ENCODE assay signal across 8 cellular contexts in the genomic region with DNA sequence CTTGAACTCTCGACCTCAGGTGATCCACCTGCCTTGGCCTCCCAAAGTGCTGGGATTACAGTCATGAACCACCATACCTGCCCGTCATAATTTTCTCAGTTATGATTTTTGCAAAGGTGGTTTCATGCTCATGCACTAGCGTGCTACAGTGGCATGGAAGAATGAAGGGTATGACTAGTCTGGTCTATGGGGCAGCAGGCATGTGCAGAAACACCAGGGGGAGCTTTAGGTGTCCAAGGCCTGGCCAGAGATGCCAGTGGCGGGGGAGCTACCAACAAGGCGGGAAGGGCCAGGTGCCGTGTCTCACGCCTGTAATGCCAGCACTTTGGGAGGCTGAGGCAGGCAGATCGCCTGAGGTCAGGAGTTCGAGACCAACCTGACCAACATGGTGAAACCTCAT. TPM values are rescaled to one million over a fixed set of nuclear protein-coding genes. Genes with fewer than 3 reads are reported as not detected.
DNase-seq lines count a peak whose midpoint lies in the region; FAIRE-seq and TF ChIP-seq lines count a peak whose summit lies in the region.
"Not testable (repeated sequence)": the region's sequence is repeated elsewhere in the genome, so short reads cannot be mapped to it uniquely, and the experiment has no call there.

No MANE protein-coding gene starts in this region.

- peak; percentile 18 for TF ChIP-seq CTCF in C4-2B (conservative IDR thresholded peaks at IDR 0.05)
- peak; percentile 4 for TF ChIP-seq CTCF in GM12873 (IDR thresholded peaks at IDR 0.05; ENCODE audit: insufficient read depth, low read depth, low read length, missing control alignments)
- peak; percentile 22; the same call in 1 of the 2 replicates for TF ChIP-seq CTCF in OCI-LY1 (IDR thresholded peaks at IDR 0.05; ENCODE audit: low read length)
- peak; percentile 50; the same call in 1 of the 2 replicates for TF ChIP-seq CTCF in WERI-Rb-1 (IDR thresholded peaks at IDR 0.05; ENCODE audit: low read depth, low read length)
- peak; percentile 44 for TF ChIP-seq CTCF in choroid plexus epithelial cell (conservative IDR thresholded peaks at IDR 0.05; ENCODE audit: low read depth, low read length)
- TF ChIP-seq CTCF in keratinocyte (optimal IDR thresholded peaks at IDR 0.05 in 1 of 3, IDR thresholded peaks at IDR 0.05 in 1 of 3, conservative IDR thresholded peaks at IDR 0.05 in 1 of 3; ENCODE audit: extremely low read depth in 1 of 3, insufficient read depth in 2 of 3, low read length in 3 of 3), result peak in 2 of 3 experiments; percentile 15 to 37
- peak; percentile 33 for TF ChIP-seq CTCF in retinal pigment epithelial cell (conservative IDR thresholded peaks at IDR 0.05; ENCODE audit: low read depth, low read length)

- peak; percentile 47 for DNase-seq in WERI-Rb-1
- not testable (repeated sequence) for DNase-seq in choroid plexus epithelial cell (ENCODE audit: low read depth); keratinocyte (ENCODE audit: low read depth, low spot score); retinal pigment epithelial cell (ENCODE audit: low read depth)

- H3K27ac ChIP-seq in C4-2B; OCI-LY1 (ENCODE audit: low read depth, low read length, poor library complexity, severe bottlenecking); WERI-Rb-1; keratinocyte (ENCODE audit: control insufficient read depth, insufficient read depth, low read length): not testable (repeated sequence)

- not testable (repeated sequence) for H3K79me2 ChIP-seq in OCI-LY1 (ENCODE audit: insufficient read depth, low read length); keratinocyte (ENCODE audit: control insufficient read depth, insufficient read depth, low read length)

- H3K4me1 ChIP-seq in OCI-LY1 (ENCODE audit: insufficient read depth, low read length, severe bottlenecking); keratinocyte (ENCODE audit: control insufficient read depth, extremely low read depth, insufficient read depth, low read length): not testable (repeated sequence)

- H2AFZ ChIP-seq in OCI-LY1 (ENCODE audit: low read length); keratinocyte (ENCODE audit: control insufficient read depth, low read length): not testable (repeated sequence)

- not testable (repeated sequence) for H3K36me3 ChIP-seq in OCI-LY1 (ENCODE audit: insufficient read depth, low read length); WERI-Rb-1; keratinocyte (ENCODE audit: control insufficient read depth in 2 of 2, extremely low read depth in 1 of 2, insufficient read depth in 2 of 2, low read length in 2 of 2)

- not testable (repeated sequence) for TF ChIP-seq EP300 in Ishikawa (IDR thresholded peaks at IDR 0.05; ENCODE audit: borderline replicate concordance)

- H4K20me1 ChIP-seq in OCI-LY1 (ENCODE audit: insufficient read depth, low read length); keratinocyte (ENCODE audit: control insufficient read depth, extremely low read depth, insufficient read depth, low read length): not testable (repeated sequence)

- TF ChIP-seq RAD21 in Ishikawa (IDR thresholded peaks at IDR 0.05; ENCODE audit: low read depth), result peak; percentile 12; the same call in 1 of the 2 replicates

- dilution Hi-C loops in keratinocyte (cut with MboI; ENCODE audit: extremely low pct_ligation_motif_present, low sequenced_read_pairs), result not testable (repeated sequence)

- H3K9me1 ChIP-seq in keratinocyte (ENCODE audit: control insufficient read depth, extremely low read depth, insufficient read depth, low read length), result not testable (repeated sequence)

- not testable (repeated sequence) for H3F3A ChIP-seq in OCI-LY1 (ENCODE audit: insufficient read depth, low read length)

- not testable (repeated sequence) for H3K9ac ChIP-seq in OCI-LY1 (ENCODE audit: low read length); keratinocyte (ENCODE audit: control insufficient read depth, extremely low read depth, insufficient read depth, low read length)

- not testable (repeated sequence) for H3K9me3 ChIP-seq in OCI-LY1 (ENCODE audit: low read length); WERI-Rb-1 (ENCODE audit: severe bottlenecking); keratinocyte (ENCODE audit: control insufficient read depth, low read depth, low read length)

- not testable (repeated sequence) for FAIRE-seq in keratinocyte (lab: Jason Lieb, UNC)

- not testable (repeated sequence) for H3K4me3 ChIP-seq in OCI-LY1 (ENCODE audit: low read depth, low read length, poor library complexity, severe bottlenecking); WERI-Rb-1 (ENCODE audit: low read depth, low read length); choroid plexus epithelial cell (ENCODE audit: low read depth, low read length); keratinocyte (ENCODE audit: control insufficient read depth in 2 of 3, extremely low read depth in 1 of 3, insufficient read depth in 2 of 3, low read depth in 1 of 3, low read length in 3 of 3); retinal pigment epithelial cell (ENCODE audit: low read length)

- H3K27me3 ChIP-seq in OCI-LY1 (ENCODE audit: insufficient read depth, low read length); WERI-Rb-1 (ENCODE audit: insufficient read depth, low read depth, severe bottlenecking); keratinocyte (ENCODE audit: control insufficient read depth, extremely low read depth, insufficient read depth, low read length): not testable (repeated sequence)

- not testable (repeated sequence) for H3K9me2 ChIP-seq in OCI-LY1 (ENCODE audit: low read depth, low read length)

- not testable (repeated sequence) for H3K4me2 ChIP-seq in OCI-LY1 (ENCODE audit: low read length); keratinocyte (ENCODE audit: control insufficient read depth, extremely low read depth, insufficient read depth, low read depth, low read length)

RNA-seq across cellular contexts. Expression of a gene that starts 7.9 kb away (rescaled TPM):
- 2.1 to 4.4 TPM (median 2.7 TPM) in 3 replicates for polyA plus RNA-seq in keratinocyte
- polyA plus RNA-seq in keratinocyte (2011; ENCODE audit: low read depth), result 0.60 TPM
- 1.5 and 2.4 TPM in 2 replicates for polyA plus RNA-seq in keratinocyte (2011; cell fraction: cytosol; rRNA removed)
- polyA plus RNA-seq in keratinocyte (2011; cell fraction: nucleus; rRNA removed), result 5.1 and 6.5 TPM in 2 replicates
- polyA plus RNA-seq in keratinocyte (2012; ENCODE audit: low replicate concordance), result 2.7 and 2.8 TPM in 2 replicates
- 3.1 to 7.2 TPM (median 4.1 TPM) in 3 replicates for polyA minus RNA-seq in keratinocyte
- polyA minus RNA-seq in keratinocyte (2011; cell fraction: cytosol; rRNA and poly(A)+ RNA removed), result 3.3 TPM
- 5.3 and 5.4 TPM in 2 replicates for polyA minus RNA-seq in keratinocyte (2011; cell fraction: nucleus; rRNA and poly(A)+ RNA removed)
